ENCODE assay signal across 27 cellular contexts in the genomic region with DNA sequence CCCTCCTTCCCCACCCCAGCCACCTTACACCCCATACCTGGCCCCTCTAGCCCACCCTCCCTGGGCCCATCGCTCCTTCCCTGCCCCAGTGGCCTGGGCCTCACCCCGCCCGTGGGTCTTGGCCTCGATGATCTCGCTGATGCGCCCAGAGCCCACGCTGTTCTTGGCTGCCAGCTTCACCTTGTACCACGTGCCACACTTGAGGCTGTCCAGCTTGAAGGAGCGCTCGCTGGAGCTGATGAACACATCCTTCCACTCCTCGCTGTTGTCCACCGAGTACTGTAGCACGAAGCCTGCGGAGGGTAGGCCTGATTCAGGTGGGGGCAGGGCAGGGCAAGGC.
"Had no signal": no experiment of that assay in that cellular context is flagged by ENCODE, and none has a peak within 500 bp of the region (broad histone marks: within the 10 kb centered on the region; RNA-seq: fewer than 3 reads in every experiment).

No MANE protein-coding gene starts in this region.

- H3K27ac Mint-ChIP-seq: activated CD4-positive, alpha-beta memory T cell treated with anti-CD3 and anti-CD28 coated beads, Interleukin-2, amount 10 ng/mL, durations not matched to agents 7 days and 5 days; activated CD4-positive, alpha-beta T cell treated with anti-CD3 and anti-CD28 coated beads, Interleukin-2, amount 10 ng/mL, durations not matched to agents 7 days and 5 days; activated naive CD4-positive, alpha-beta T cell treated with anti-CD3 and anti-CD28 coated beads, Interleukin-2, amount 50 U/mL, for 24 hours; activated naive CD8-positive, alpha-beta T cell treated with anti-CD3 and anti-CD28 coated beads for 36 hours; activated naive CD8-positive, alpha-beta T cell treated with anti-CD3 and anti-CD28 coated beads, Interleukin-2, amount 50 U/mL, for 24 hours; activated T-cell treated with anti-CD3 and anti-CD28 coated beads, Interleukin-2, amount 50 U/mL, for 24 hours; activated T-cell treated with anti-CD3 and anti-CD28 coated beads, Interleukin-2, amount 50 U/mL, for 72 hours; dendritic cell treated with granulocyte-macrophage colony-stimulating factor and Interleukin-4, amounts not matched to agents 40 ng/mL and 50 ng/mL, for 4 days; endodermal cell; T-cell; T-helper 1 cell treated with Interleukin-12 subunit alpha and Interleukin-12 subunit beta and Interleukin-4 antibody, amounts not matched to agents 30 μg/mL and 1 μg/mL, for 36 hours; WTC11 had no signal

- H3K4me1 ChIP-seq: adrenal gland, body of pancreas, colonic mucosa had no signal

- H3K4me1 Mint-ChIP-seq: activated CD4-positive, alpha-beta memory T cell treated with anti-CD3 and anti-CD28 coated beads, Interleukin-2, amount 10 ng/mL, durations not matched to agents 7 days and 5 days; activated CD4-positive, alpha-beta T cell treated with anti-CD3 and anti-CD28 coated beads, Interleukin-2, amount 10 ng/mL, durations not matched to agents 7 days and 5 days; activated naive CD4-positive, alpha-beta T cell treated with anti-CD3 and anti-CD28 coated beads, Interleukin-2, amount 50 U/mL, for 24 hours; activated naive CD8-positive, alpha-beta T cell treated with anti-CD3 and anti-CD28 coated beads for 36 hours; activated naive CD8-positive, alpha-beta T cell treated with anti-CD3 and anti-CD28 coated beads, Interleukin-2, amount 50 U/mL, for 24 hours; T-cell had no signal

- H3K27me3 ChIP-seq: body of pancreas, colonic mucosa, dorsolateral prefrontal cortex had no signal

- H3K4me3 ChIP-seq: adrenal gland, body of pancreas, colonic mucosa, dorsolateral prefrontal cortex had no signal

- H3K27ac ChIP-seq: adrenal gland, body of pancreas, colonic mucosa, VCaP had no signal

- H3K36me3 Mint-ChIP-seq: activated naive CD4-positive, alpha-beta T cell treated with anti-CD3 and anti-CD28 coated beads, Interleukin-2, amount 50 U/mL, for 24 hours; activated naive CD8-positive, alpha-beta T cell treated with anti-CD3 and anti-CD28 coated beads for 36 hours; T-cell; WTC11 had no signal

- DNase-seq: activated CD4-positive, alpha-beta memory T cell treated with anti-CD3 and anti-CD28 coated beads, Interleukin-2, amount 10 ng/mL, durations not matched to agents 7 days and 5 days; activated CD4-positive, alpha-beta T cell treated with anti-CD3 and anti-CD28 coated beads for 1 hour; activated CD4-positive, alpha-beta T cell treated with anti-CD3 and anti-CD28 coated beads for 4 hours; activated CD4-positive, alpha-beta T cell treated with anti-CD3 and anti-CD28 coated beads, Interleukin-2, amount 10 ng/mL, durations not matched to agents 7 days and 5 days; activated CD4-positive, alpha-beta T cell treated with anti-CD3 and anti-CD28 coated beads, Interleukin-2, amount 50 U/mL, for 4 hours; activated CD8-positive, alpha-beta memory T cell treated with anti-CD3 and anti-CD28 coated beads, Interleukin-2, amount 50 U/mL, for 48 hours; activated gamma-delta T cell; activated naive CD4-positive, alpha-beta T cell; activated naive CD8-positive, alpha-beta T cell treated with anti-CD3 and anti-CD28 coated beads for 36 hours; activated T-cell treated with anti-CD3 and anti-CD28 coated beads for 4 hours; activated T-cell treated with anti-CD3 and anti-CD28 coated beads, Interleukin-2, amount 50 U/mL, for 24 hours; adrenal gland; body of pancreas; colonic mucosa; effector memory CD4-positive, alpha-beta T cell; endodermal cell; foreskin fibroblast; T-cell; T-helper 9 cell had no signal

- H3K9me3 ChIP-seq: adrenal gland, body of pancreas, colonic mucosa had no signal

- H3K36me3 ChIP-seq: adrenal gland, colonic mucosa had no signal

- H3K4me3 Mint-ChIP-seq: activated CD4-positive, alpha-beta memory T cell treated with anti-CD3 and anti-CD28 coated beads, Interleukin-2, amount 10 ng/mL, durations not matched to agents 7 days and 5 days; activated CD4-positive, alpha-beta T cell treated with anti-CD3 and anti-CD28 coated beads, Interleukin-2, amount 10 ng/mL, durations not matched to agents 7 days and 5 days; activated naive CD4-positive, alpha-beta T cell treated with anti-CD3 and anti-CD28 coated beads, Interleukin-2, amount 50 U/mL, for 24 hours; activated naive CD8-positive, alpha-beta T cell treated with anti-CD3 and anti-CD28 coated beads for 36 hours; activated naive CD8-positive, alpha-beta T cell treated with anti-CD3 and anti-CD28 coated beads, Interleukin-2, amount 50 U/mL, for 24 hours; activated T-cell treated with anti-CD3 and anti-CD28 coated beads, Interleukin-2, amount 50 U/mL, for 24 hours; dendritic cell treated with granulocyte-macrophage colony-stimulating factor and Interleukin-4, amounts not matched to agents 40 ng/mL and 50 ng/mL, for 4 days; endodermal cell; T-cell; T-helper 1 cell treated with Interleukin-12 subunit alpha and Interleukin-12 subunit beta and Interleukin-4 antibody, amounts not matched to agents 30 μg/mL and 1 μg/mL, for 36 hours; WTC11 had no signal

- H3K27me3 Mint-ChIP-seq: activated naive CD8-positive, alpha-beta T cell treated with anti-CD3 and anti-CD28 coated beads for 36 hours had no signal

- H3K9me3 Mint-ChIP-seq: activated CD4-positive, alpha-beta memory T cell treated with anti-CD3 and anti-CD28 coated beads, Interleukin-2, amount 10 ng/mL, durations not matched to agents 7 days and 5 days; activated CD4-positive, alpha-beta T cell treated with anti-CD3 and anti-CD28 coated beads, Interleukin-2, amount 10 ng/mL, durations not matched to agents 7 days and 5 days; activated naive CD4-positive, alpha-beta T cell treated with anti-CD3 and anti-CD28 coated beads, Interleukin-2, amount 50 U/mL, for 24 hours; activated naive CD8-positive, alpha-beta T cell treated with anti-CD3 and anti-CD28 coated beads for 36 hours; activated naive CD8-positive, alpha-beta T cell treated with anti-CD3 and anti-CD28 coated beads, Interleukin-2, amount 50 U/mL, for 24 hours; activated T-cell treated with anti-CD3 and anti-CD28 coated beads, Interleukin-2, amount 50 U/mL, for 24 hours; activated T-cell treated with anti-CD3 and anti-CD28 coated beads, Interleukin-2, amount 50 U/mL, for 72 hours; dendritic cell treated with granulocyte-macrophage colony-stimulating factor and Interleukin-4, amounts not matched to agents 40 ng/mL and 50 ng/mL, for 4 days; endodermal cell; T-cell; T-helper 1 cell treated with Interleukin-12 subunit alpha and Interleukin-12 subunit beta and Interleukin-4 antibody, amounts not matched to agents 30 μg/mL and 1 μg/mL, for 36 hours; WTC11 had no signal
